ENCODE assay signal across 1 cellular context in the genomic region with DNA sequence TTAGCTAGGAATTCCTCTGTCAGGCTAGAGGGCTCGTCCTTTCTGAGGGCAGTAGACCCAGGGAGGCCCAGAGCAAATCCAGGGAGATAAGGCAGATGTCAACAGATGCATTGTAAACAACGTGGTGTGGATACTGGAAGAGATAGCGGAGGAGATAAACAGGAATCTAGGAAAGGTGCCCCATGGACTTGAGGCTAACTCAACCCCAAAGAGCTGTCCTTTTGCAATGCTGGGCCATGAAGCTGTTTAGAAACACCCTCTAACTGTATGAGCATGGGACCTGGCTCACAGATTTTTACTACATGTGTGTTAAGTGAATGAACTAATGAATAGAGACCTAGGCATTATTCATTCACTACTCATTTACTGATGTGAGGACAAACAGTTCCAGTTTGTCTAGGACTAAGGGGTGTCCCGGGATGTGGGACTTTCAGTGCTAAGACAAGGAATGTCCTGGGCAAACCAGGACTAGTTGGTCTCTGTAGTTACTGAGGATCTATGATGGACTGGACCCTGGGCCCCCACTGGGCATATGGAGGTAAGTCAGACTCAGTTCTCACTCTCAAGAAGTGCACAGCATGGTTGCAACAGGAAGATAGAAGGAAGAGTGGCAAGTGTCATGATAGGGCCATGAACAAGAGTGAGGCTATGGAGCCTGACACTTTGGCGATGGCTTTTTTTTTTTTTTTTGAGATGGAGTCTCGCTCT.
TF ChIP-seq lines count a peak whose summit lies in the region.

No MANE protein-coding gene starts in this region.

TF ChIP-seq in HepG2, 621 proteins besides CTCF, POLR2A, EP300 and RAD21 (continued from another document and continues in another):
- TF ChIP-seq, protein P1, sequence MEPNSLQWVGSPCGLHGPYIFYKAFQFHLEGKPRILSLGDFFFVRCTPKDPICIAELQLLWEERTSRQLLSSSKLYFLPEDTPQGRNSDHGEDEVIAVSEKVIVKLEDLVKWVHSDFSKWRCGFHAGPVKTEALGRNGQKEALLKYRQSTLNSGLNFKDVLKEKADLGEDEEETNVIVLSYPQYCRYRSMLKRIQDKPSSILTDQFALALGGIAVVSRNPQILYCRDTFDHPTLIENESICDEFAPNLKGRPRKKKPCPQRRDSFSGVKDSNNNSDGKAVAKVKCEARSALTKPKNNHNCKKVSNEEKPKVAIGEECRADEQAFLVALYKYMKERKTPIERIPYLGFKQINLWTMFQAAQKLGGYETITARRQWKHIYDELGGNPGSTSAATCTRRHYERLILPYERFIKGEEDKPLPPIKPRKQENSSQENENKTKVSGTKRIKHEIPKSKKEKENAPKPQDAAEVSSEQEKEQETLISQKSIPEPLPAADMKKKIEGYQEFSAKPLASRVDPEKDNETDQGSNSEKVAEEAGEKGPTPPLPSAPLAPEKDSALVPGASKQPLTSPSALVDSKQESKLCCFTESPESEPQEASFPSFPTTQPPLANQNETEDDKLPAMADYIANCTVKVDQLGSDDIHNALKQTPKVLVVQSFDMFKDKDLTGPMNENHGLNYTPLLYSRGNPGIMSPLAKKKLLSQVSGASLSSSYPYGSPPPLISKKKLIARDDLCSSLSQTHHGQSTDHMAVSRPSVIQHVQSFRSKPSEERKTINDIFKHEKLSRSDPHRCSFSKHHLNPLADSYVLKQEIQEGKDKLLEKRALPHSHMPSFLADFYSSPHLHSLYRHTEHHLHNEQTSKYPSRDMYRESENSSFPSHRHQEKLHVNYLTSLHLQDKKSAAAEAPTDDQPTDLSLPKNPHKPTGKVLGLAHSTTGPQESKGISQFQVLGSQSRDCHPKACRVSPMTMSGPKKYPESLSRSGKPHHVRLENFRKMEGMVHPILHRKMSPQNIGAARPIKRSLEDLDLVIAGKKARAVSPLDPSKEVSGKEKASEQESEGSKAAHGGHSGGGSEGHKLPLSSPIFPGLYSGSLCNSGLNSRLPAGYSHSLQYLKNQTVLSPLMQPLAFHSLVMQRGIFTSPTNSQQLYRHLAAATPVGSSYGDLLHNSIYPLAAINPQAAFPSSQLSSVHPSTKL (CRISPR knock-in tag; IDR thresholded peaks at IDR 0.05): peak; percentile 91
- TF ChIP-seq ZNF776 (CRISPR knock-in tag; IDR thresholded peaks at IDR 0.05): no peak
- TF ChIP-seq ZNF775 (CRISPR knock-in tag; IDR thresholded peaks at IDR 0.05; ENCODE audit: borderline replicate concordance): no peak
- peak; percentile 48; the same call in 1 of the 2 replicates for TF ChIP-seq SOX13 (IDR thresholded peaks at IDR 0.05)
- peak in 1 of 2 experiments; percentile 92; a peak in 2 of 4 replicates for TF ChIP-seq SOX13 (CRISPR knock-in tag; conservative IDR thresholded peaks at IDR 0.05 in 1 of 2, IDR thresholded peaks at IDR 0.05 in 1 of 2)
- TF ChIP-seq, protein P2, sequence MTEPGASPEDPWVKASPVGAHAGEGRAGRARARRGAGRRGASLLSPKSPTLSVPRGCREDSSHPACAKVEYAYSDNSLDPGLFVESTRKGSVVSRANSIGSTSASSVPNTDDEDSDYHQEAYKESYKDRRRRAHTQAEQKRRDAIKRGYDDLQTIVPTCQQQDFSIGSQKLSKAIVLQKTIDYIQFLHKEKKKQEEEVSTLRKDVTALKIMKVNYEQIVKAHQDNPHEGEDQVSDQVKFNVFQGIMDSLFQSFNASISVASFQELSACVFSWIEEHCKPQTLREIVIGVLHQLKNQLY (CRISPR knock-in tag; IDR thresholded peaks at IDR 0.05): no peak
- TF ChIP-seq SAP130 (CRISPR knock-in tag; IDR thresholded peaks at IDR 0.05; ENCODE audit: low read depth): peak; percentile 60; the same call in 1 of the 2 replicates
- TF ChIP-seq ZNF350 (CRISPR knock-in tag; IDR thresholded peaks at IDR 0.05; ENCODE audit: borderline replicate concordance, low read depth): no peak; the same call in 1 of the 2 replicates
- TF ChIP-seq ZNF367 (CRISPR knock-in tag; IDR thresholded peaks at IDR 0.05; ENCODE audit: borderline replicate concordance): no peak
- no peak for TF ChIP-seq JUNB (CRISPR knock-in tag; IDR thresholded peaks at IDR 0.05; ENCODE audit: borderline replicate concordance)
- TF ChIP-seq YY1 (IDR thresholded peaks at IDR 0.05; ENCODE audit: insufficient read depth, insufficient replicate concordance, low read depth, low read length): no peak
- TF ChIP-seq, protein P3, sequence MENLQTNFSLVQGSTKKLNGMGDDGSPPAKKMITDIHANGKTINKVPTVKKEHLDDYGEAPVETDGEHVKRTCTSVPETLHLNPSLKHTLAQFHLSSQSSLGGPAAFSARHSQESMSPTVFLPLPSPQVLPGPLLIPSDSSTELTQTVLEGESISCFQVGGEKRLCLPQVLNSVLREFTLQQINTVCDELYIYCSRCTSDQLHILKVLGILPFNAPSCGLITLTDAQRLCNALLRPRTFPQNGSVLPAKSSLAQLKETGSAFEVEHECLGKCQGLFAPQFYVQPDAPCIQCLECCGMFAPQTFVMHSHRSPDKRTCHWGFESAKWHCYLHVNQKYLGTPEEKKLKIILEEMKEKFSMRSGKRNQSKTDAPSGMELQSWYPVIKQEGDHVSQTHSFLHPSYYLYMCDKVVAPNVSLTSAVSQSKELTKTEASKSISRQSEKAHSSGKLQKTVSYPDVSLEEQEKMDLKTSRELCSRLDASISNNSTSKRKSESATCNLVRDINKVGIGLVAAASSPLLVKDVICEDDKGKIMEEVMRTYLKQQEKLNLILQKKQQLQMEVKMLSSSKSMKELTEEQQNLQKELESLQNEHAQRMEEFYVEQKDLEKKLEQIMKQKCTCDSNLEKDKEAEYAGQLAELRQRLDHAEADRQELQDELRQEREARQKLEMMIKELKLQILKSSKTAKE (CRISPR knock-in tag; IDR thresholded peaks at IDR 0.05; ENCODE audit: borderline replicate concordance): peak; percentile 72
- peak; percentile 23; the same call in 1 of the 2 replicates for TF ChIP-seq FOXK2 (IDR thresholded peaks at IDR 0.05)
- TF ChIP-seq GFI1 (CRISPR knock-in tag; IDR thresholded peaks at IDR 0.05; ENCODE audit: borderline replicate concordance): peak; percentile 72
- 0 out of 2 replicates have a peak, but pooled peaks have one; percentile 20 for TF ChIP-seq ZSCAN9 (CRISPR knock-in tag; IDR thresholded peaks at IDR 0.05; ENCODE audit: borderline replicate concordance)
- TF ChIP-seq CCDC6 (CRISPR knock-in tag; IDR thresholded peaks at IDR 0.05): no peak
- TF ChIP-seq ZFP36L2 (CRISPR knock-in tag; IDR thresholded peaks at IDR 0.05): no peak
- TF ChIP-seq, protein P4, sequence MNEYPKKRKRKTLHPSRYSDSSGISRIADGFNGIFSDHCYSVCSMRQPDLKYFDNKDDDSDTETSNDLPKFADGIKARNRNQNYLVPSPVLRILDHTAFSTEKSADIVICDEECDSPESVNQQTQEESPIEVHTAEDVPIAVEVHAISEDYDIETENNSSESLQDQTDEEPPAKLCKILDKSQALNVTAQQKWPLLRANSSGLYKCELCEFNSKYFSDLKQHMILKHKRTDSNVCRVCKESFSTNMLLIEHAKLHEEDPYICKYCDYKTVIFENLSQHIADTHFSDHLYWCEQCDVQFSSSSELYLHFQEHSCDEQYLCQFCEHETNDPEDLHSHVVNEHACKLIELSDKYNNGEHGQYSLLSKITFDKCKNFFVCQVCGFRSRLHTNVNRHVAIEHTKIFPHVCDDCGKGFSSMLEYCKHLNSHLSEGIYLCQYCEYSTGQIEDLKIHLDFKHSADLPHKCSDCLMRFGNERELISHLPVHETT (CRISPR knock-in tag; conservative IDR thresholded peaks at IDR 0.05): peak; percentile 57; the same call in 1 of the 2 replicates
- TF ChIP-seq TBP (CRISPR knock-in tag; IDR thresholded peaks at IDR 0.05): no peak
- TF ChIP-seq, protein P5, sequence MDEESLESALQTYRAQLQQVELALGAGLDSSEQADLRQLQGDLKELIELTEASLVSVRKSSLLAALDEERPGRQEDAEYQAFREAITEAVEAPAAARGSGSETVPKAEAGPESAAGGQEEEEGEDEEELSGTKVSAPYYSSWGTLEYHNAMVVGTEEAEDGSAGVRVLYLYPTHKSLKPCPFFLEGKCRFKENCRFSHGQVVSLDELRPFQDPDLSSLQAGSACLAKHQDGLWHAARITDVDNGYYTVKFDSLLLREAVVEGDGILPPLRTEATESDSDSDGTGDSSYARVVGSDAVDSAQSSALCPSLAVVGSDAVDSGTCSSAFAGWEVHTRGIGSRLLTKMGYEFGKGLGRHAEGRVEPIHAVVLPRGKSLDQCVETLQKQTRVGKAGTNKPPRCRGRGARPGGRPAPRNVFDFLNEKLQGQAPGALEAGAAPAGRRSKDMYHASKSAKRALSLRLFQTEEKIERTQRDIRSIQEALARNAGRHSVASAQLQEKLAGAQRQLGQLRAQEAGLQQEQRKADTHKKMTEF (CRISPR knock-in tag; IDR thresholded peaks at IDR 0.05): peak; percentile 75
- TF ChIP-seq MIER2 (CRISPR knock-in tag; IDR thresholded peaks at IDR 0.05): peak; percentile 77
- TF ChIP-seq ZNF792 (CRISPR knock-in tag; IDR thresholded peaks at IDR 0.05): peak; percentile 48; the same call in 1 of the 2 replicates
- TF ChIP-seq RARA (CRISPR knock-in tag; IDR thresholded peaks at IDR 0.05): peak; percentile 86
- TF ChIP-seq DNMT1 (CRISPR knock-in tag; IDR thresholded peaks at IDR 0.05): no peak
- no peak for TF ChIP-seq ZNF619 (CRISPR knock-in tag; IDR thresholded peaks at IDR 0.05)
- TF ChIP-seq, protein P6, sequence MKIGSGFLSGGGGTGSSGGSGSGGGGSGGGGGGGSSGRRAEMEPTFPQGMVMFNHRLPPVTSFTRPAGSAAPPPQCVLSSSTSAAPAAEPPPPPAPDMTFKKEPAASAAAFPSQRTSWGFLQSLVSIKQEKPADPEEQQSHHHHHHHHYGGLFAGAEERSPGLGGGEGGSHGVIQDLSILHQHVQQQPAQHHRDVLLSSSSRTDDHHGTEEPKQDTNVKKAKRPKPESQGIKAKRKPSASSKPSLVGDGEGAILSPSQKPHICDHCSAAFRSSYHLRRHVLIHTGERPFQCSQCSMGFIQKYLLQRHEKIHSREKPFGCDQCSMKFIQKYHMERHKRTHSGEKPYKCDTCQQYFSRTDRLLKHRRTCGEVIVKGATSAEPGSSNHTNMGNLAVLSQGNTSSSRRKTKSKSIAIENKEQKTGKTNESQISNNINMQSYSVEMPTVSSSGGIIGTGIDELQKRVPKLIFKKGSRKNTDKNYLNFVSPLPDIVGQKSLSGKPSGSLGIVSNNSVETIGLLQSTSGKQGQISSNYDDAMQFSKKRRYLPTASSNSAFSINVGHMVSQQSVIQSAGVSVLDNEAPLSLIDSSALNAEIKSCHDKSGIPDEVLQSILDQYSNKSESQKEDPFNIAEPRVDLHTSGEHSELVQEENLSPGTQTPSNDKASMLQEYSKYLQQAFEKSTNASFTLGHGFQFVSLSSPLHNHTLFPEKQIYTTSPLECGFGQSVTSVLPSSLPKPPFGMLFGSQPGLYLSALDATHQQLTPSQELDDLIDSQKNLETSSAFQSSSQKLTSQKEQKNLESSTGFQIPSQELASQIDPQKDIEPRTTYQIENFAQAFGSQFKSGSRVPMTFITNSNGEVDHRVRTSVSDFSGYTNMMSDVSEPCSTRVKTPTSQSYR (CRISPR knock-in tag; IDR thresholded peaks at IDR 0.05; ENCODE audit: borderline replicate concordance): peak; percentile 49; the same call in 1 of the 2 replicates
- TF ChIP-seq, protein P7, sequence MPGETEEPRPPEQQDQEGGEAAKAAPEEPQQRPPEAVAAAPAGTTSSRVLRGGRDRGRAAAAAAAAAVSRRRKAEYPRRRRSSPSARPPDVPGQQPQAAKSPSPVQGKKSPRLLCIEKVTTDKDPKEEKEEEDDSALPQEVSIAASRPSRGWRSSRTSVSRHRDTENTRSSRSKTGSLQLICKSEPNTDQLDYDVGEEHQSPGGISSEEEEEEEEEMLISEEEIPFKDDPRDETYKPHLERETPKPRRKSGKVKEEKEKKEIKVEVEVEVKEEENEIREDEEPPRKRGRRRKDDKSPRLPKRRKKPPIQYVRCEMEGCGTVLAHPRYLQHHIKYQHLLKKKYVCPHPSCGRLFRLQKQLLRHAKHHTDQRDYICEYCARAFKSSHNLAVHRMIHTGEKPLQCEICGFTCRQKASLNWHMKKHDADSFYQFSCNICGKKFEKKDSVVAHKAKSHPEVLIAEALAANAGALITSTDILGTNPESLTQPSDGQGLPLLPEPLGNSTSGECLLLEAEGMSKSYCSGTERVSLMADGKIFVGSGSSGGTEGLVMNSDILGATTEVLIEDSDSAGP (CRISPR knock-in tag; IDR thresholded peaks at IDR 0.05; ENCODE audit: borderline replicate concordance): 0 out of 2 replicates have a peak, but pooled peaks have one; percentile 17
- no peak for TF ChIP-seq HOXA9 (CRISPR knock-in tag; IDR thresholded peaks at IDR 0.05; ENCODE audit: borderline replicate concordance)
- TF ChIP-seq, protein P8, sequence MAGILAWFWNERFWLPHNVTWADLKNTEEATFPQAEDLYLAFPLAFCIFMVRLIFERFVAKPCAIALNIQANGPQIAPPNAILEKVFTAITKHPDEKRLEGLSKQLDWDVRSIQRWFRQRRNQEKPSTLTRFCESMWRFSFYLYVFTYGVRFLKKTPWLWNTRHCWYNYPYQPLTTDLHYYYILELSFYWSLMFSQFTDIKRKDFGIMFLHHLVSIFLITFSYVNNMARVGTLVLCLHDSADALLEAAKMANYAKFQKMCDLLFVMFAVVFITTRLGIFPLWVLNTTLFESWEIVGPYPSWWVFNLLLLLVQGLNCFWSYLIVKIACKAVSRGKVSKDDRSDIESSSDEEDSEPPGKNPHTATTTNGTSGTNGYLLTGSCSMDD (CRISPR knock-in tag; IDR thresholded peaks at IDR 0.05): no peak
- TF ChIP-seq ZNF563 (CRISPR knock-in tag; IDR thresholded peaks at IDR 0.05): no peak
- no peak for TF ChIP-seq ZNF337 (CRISPR knock-in tag; IDR thresholded peaks at IDR 0.05; ENCODE audit: borderline replicate concordance, low read depth)
- peak; percentile 56; the same call in 1 of the 2 replicates for TF ChIP-seq TARDBP (CRISPR knock-in tag; IDR thresholded peaks at IDR 0.05)
- no peak for TF ChIP-seq ZNF83 (CRISPR knock-in tag; IDR thresholded peaks at IDR 0.05; ENCODE audit: borderline replicate concordance)
- TF ChIP-seq EZH2 (conservative IDR thresholded peaks at IDR 0.05; ENCODE audit: low read depth, low read length): no peak
- TF ChIP-seq, protein P9, sequence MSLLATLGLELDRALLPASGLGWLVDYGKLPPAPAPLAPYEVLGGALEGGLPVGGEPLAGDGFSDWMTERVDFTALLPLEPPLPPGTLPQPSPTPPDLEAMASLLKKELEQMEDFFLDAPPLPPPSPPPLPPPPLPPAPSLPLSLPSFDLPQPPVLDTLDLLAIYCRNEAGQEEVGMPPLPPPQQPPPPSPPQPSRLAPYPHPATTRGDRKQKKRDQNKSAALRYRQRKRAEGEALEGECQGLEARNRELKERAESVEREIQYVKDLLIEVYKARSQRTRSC (CRISPR knock-in tag; IDR thresholded peaks at IDR 0.05; ENCODE audit: low read depth): no peak
- peak; percentile 97 for TF ChIP-seq FOXA3 (CRISPR knock-in tag; IDR thresholded peaks at IDR 0.05)
- TF ChIP-seq, protein P10, sequence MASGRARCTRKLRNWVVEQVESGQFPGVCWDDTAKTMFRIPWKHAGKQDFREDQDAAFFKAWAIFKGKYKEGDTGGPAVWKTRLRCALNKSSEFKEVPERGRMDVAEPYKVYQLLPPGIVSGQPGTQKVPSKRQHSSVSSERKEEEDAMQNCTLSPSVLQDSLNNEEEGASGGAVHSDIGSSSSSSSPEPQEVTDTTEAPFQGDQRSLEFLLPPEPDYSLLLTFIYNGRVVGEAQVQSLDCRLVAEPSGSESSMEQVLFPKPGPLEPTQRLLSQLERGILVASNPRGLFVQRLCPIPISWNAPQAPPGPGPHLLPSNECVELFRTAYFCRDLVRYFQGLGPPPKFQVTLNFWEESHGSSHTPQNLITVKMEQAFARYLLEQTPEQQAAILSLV (CRISPR knock-in tag; IDR thresholded peaks at IDR 0.05; ENCODE audit: borderline replicate concordance): no peak
- TF ChIP-seq JDP2 (CRISPR knock-in tag; IDR thresholded peaks at IDR 0.05; ENCODE audit: borderline replicate concordance): no peak
- no peak for TF ChIP-seq MXI1 (IDR thresholded peaks at IDR 0.05; ENCODE audit: borderline replicate concordance, low read depth, low read length)
- no peak for TF ChIP-seq NFE2 (CRISPR knock-in tag; IDR thresholded peaks at IDR 0.05)
